Comparison of ENCODE assay signal across 15 cellular contexts in genomic region chr4:138672393-138672976, GRCh38.
A peak's percentile ranks its signal among the peaks of the same experiment; 100 is the strongest.
DNase-seq lines count a peak whose midpoint lies in the region; ATAC-seq and TF ChIP-seq lines count a peak whose summit lies in the region.
"Had no signal": no experiment of that assay in that cellular context is flagged by ENCODE, and none has a peak within 500 bp of the region (broad histone marks: within the 10 kb centered on the region; RNA-seq: fewer than 3 reads in every experiment).

No MANE protein-coding gene starts in this region.

- no peaks in the 10 kb centered on the region for H3K9me3 ChIP-seq in T-helper 17 cell (ENCODE audit: control insufficient read depth, low read length, poor library complexity, severe bottlenecking)

- no peak overlapping the region for H3K4me3 Mint-ChIP-seq in T-helper 17 cell
- H3K4me3 Mint-ChIP-seq: stimulated activated naive CD8-positive, alpha-beta T cell treated with anti-CD3 and anti-CD28 coated beads, Interleukin-15, amount 100 ng/mL, for 72 hours had no signal

- no peak for TF ChIP-seq CTCF in omental fat pad (IDR thresholded peaks at IDR 0.05)

- H3K36me3 Mint-ChIP-seq in T-helper 17 cell (ENCODE audit: low read depth), result no peaks in the 10 kb centered on the region
- H3K36me3 Mint-ChIP-seq: CD14-positive monocyte had no signal

- DNase-seq in omental fat pad (ENCODE audit: low spot score) (no peak), HT-29 (ENCODE audit: low spot score) (no peak), T-helper 17 cell (no peak), NCI-H1092 (lab: John Stamatoyannopoulos, UW) (no peak), pons (ENCODE audit: low spot score) (no peak)
- DNase-seq: activated CD4-positive, alpha-beta T cell treated with anti-CD3 and anti-CD28 coated beads for 4 hours; caudate nucleus; NCI-H1694; NCI-H748 treated with DMSO at 0.1 percent for 48 hours; stimulated activated CD4-positive, alpha-beta T cell treated with anti-CD3 and anti-CD28 coated beads, Interleukin-4, amount 100 ng/mL, for 1 hour; stimulated activated naive CD8-positive, alpha-beta T cell treated with anti-CD3 and anti-CD28 coated beads, Interleukin-15, amount 100 ng/mL, for 72 hours had no signal

- H3K27me3 Mint-ChIP-seq in T-helper 17 cell, result peaks cover 29% of the 10 kb centered on the region
- H3K27me3 Mint-ChIP-seq: stimulated activated naive CD8-positive, alpha-beta T cell treated with anti-CD3 and anti-CD28 coated beads, Interleukin-15, amount 100 ng/mL, for 72 hours had no signal

- H3K27ac Mint-ChIP-seq in T-helper 17 cell, result no peak overlapping the region
- H3K27ac Mint-ChIP-seq: CD14-positive monocyte; stimulated activated naive CD8-positive, alpha-beta T cell treated with anti-CD3 and anti-CD28 coated beads, Interleukin-15, amount 100 ng/mL, for 72 hours had no signal

- peak; percentile 56 for ATAC-seq in GM18867 (IDR thresholded peaks at IDR 0.05; ENCODE audit: unreplicated experiment)
- peak; percentile 73 for ATAC-seq in HG02571 (IDR thresholded peaks at IDR 0.05; ENCODE audit: unreplicated experiment)
- ATAC-seq in HG03521 (IDR thresholded peaks at IDR 0.05; ENCODE audit: unreplicated experiment), result peak; percentile 32
- ATAC-seq in omental fat pad (ENCODE audit: low FRiP score), result peak; percentile 12
- no peak for ATAC-seq in T-helper 17 cell
- ATAC-seq: stimulated activated naive CD8-positive, alpha-beta T cell treated with anti-CD3 and anti-CD28 coated beads, Interleukin-15, amount 100 ng/mL, for 72 hours had no signal

- H3K4me1 Mint-ChIP-seq in T-helper 17 cell, result no peaks in the 10 kb centered on the region
- H3K4me1 Mint-ChIP-seq: CD14-positive monocyte; stimulated activated naive CD8-positive, alpha-beta T cell treated with anti-CD3 and anti-CD28 coated beads, Interleukin-15, amount 100 ng/mL, for 72 hours had no signal
